ENCODE assay signal across 13 cellular contexts in genomic region chr18:69257861-69258458, GRCh38.
DNase-seq lines count a peak whose midpoint lies in the region; ATAC-seq and TF ChIP-seq lines count a peak whose summit lies in the region.
"Had no signal": no experiment of that assay in that cellular context is flagged by ENCODE, and none has a peak within 500 bp of the region (broad histone marks: within the 10 kb centered on the region; RNA-seq: fewer than 3 reads in every experiment).

No MANE protein-coding gene starts in this region.

- peaks cover 0 to 13% (median 3%) of the 10 kb centered on the region in 6 donors for H3K9me3 Mint-ChIP-seq in immature natural killer cell

- ATAC-seq in mucosa of descending colon, result peak; percentile 70
- no peak for ATAC-seq in HG03135 (IDR thresholded peaks at IDR 0.05; ENCODE audit: unreplicated experiment)
- no peak for ATAC-seq in HG02763 (IDR thresholded peaks at IDR 0.05; ENCODE audit: unreplicated experiment)
- ATAC-seq: psoas muscle had no signal

- no peak overlapping the region for H3K4me3 ChIP-seq in choroid plexus epithelial cell (ENCODE audit: low read depth, low read length)
- H3K4me3 ChIP-seq in mucosa of descending colon, result no peak overlapping the region
- no peak overlapping the region for H3K4me3 ChIP-seq in left ventricle myocardium inferior
- H3K4me3 ChIP-seq: lower lobe of right lung, psoas muscle, testis had no signal

- H3K36me3 ChIP-seq in mucosa of descending colon (ENCODE audit: low read depth) (no peaks in the 10 kb centered on the region), left ventricle myocardium inferior (no peaks in the 10 kb centered on the region)
- H3K36me3 ChIP-seq: lower lobe of right lung had no signal

- peaks cover 0 to 5% (median 2%) of the 10 kb centered on the region in 3 donors for H3K27me3 Mint-ChIP-seq in immature natural killer cell (ENCODE audit: low read depth in 3 of 3)

- intact Hi-C loops in mucosa of descending colon (cut with DNase I, micrococcal nuclease) (no loop called here), left ventricle myocardium inferior (cut with micrococcal nuclease) (no loop called here)

- no peak overlapping the region for H3K27ac Mint-ChIP-seq in immature natural killer cell

- no peaks in the 10 kb centered on the region for H3K36me3 Mint-ChIP-seq in immature natural killer cell

- H3K9me3 ChIP-seq in mucosa of descending colon (no peaks in the 10 kb centered on the region), left ventricle myocardium inferior (replicated peaks) (no peaks in the 10 kb centered on the region)
- H3K9me3 ChIP-seq: lower lobe of right lung, psoas muscle, testis had no signal

- no peaks in the 10 kb centered on the region for H3K4me1 Mint-ChIP-seq in immature natural killer cell

- DNase-seq in EL (peak; percentile 49), NCI-H2171 treated with DMSO at 0.1 percent for 48 hours (lab: John Stamatoyannopoulos, UW) (peak; percentile 66), choroid plexus epithelial cell (ENCODE audit: low read depth) (peak; percentile 82), mucosa of descending colon (peak in 1 of 3 donors; percentile 3), immature natural killer cell (no peak), left ventricle myocardium inferior (no peak)
- DNase-seq: activated CD8-positive, alpha-beta memory T cell treated with anti-CD3 and anti-CD28 coated beads, Interleukin-2, amount 50 U/mL, for 48 hours; DND-41; lower lobe of right lung; psoas muscle; testis had no signal

- no peak overlapping the region for H3K27ac ChIP-seq in left ventricle myocardium inferior (replicated peaks)
- H3K27ac ChIP-seq: lower lobe of right lung, psoas muscle, testis had no signal

- no peak overlapping the region for H3K4me3 Mint-ChIP-seq in immature natural killer cell

- no peaks in the 10 kb centered on the region for H3K27me3 ChIP-seq in left ventricle myocardium inferior (ENCODE audit: low read depth)
- H3K27me3 ChIP-seq: testis had no signal

- H3K4me1 ChIP-seq in mucosa of descending colon (ENCODE audit: low read depth), result peaks cover 5% of the 10 kb centered on the region
- no peaks in the 10 kb centered on the region for H3K4me1 ChIP-seq in left ventricle myocardium inferior
- H3K4me1 ChIP-seq: lower lobe of right lung, psoas muscle, testis had no signal

- no peak for TF ChIP-seq CTCF in choroid plexus epithelial cell (conservative IDR thresholded peaks at IDR 0.05; ENCODE audit: low read depth, low read length)
- no peak for TF ChIP-seq CTCF in mucosa of descending colon (IDR thresholded peaks at IDR 0.05)
- TF ChIP-seq CTCF in left ventricle myocardium inferior (IDR thresholded peaks at IDR 0.05; ENCODE audit: borderline replicate concordance), result no peak

Comparison
In these comparisons a context has a peak if more than half of its experiments do, and no peak if none do; other contexts are left out.
1. DNase-seq: peak in EL (single experiment), NCI-H2171 treated with DMSO at 0.1 percent for 48 hours (single experiment) and choroid plexus epithelial cell (single experiment); none in immature natural killer cell (0 of 3) and left ventricle myocardium inferior (single experiment).